In the genomic region with DNA sequence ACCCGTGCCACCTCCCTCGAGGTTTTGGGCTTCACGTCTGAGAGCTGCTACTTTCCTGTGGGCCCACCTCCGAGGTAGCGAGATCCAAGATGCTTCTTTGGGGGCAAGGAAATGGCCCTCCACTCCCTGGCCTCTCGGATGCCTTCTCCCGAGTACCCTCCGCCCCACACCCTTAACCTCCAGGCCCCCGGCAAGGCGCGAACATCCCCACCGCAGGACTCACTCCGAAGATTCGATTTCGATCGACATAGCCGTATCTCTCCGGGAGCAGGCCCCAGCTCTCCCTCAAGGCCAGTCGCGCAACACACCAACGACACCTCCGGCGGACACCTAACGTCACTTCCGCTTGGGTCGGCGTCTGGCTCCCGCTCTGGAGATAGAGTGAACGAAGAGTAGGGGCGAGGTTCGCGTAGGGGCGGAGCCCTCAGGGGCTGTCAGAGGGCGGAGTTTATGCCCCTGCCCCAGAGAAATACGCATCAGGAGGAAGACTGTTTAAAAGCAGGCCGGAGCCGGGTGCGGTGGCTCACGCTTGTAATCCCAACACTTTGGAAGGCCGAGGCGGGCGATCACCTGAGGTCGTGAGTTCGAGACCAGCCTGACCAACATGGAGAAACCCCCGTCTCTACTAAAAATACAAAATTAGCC, we compare ENCODE assay signal across 8 cellular contexts. TPM values are rescaled to one million over a fixed set of nuclear protein-coding genes. Genes with fewer than 3 reads are reported as not detected.
DNase-seq lines count a peak whose midpoint lies in the region; ATAC-seq, FAIRE-seq and TF ChIP-seq lines count a peak whose summit lies in the region.

A gene (minus strand): TSS at position 315 of the 645 bp plus-strand sequence. CDS start 66 bp downstream, at position 249.

- H3K9ac ChIP-seq in H1 (replicated peaks in 1 of 4; ENCODE audit: extremely low read depth in 1 of 4, low read depth in 3 of 4, low read length in 3 of 4), result peak within 1 kb of the TSS; percentile 93 to 97 (median 96)

- peaks cover 15% of the 10 kb centered on the region for H3K36me3 Mint-ChIP-seq in memory B cell

- H3K27ac Mint-ChIP-seq in memory B cell, result peak within 1 kb of the TSS; percentile 98

- peak within 1 kb of the TSS; percentile 17 for H3K56ac ChIP-seq in H1 (replicated peaks; ENCODE audit: insufficient read length, low read depth, low read length)

- no peak within 1 kb of the TSS for H2BK20ac ChIP-seq in H1 (ENCODE audit: low read length)

- 2% methylated on average over 45 of the region's 45 CpGs; no CpG with 5 or more reads in 1 of the 2 experiments for WGBS in H1 (ENCODE audit: extremely low coverage in 1 of 2, insufficient coverage in 1 of 2, insufficient read length in 1 of 2, insufficient replicate concordance in 2 of 2, low coverage in 1 of 2, low lambda C conversion rate in 2 of 2, missing lambda C conversion rate in 1 of 2), 2 experiments

- H3K27me3 Mint-ChIP-seq in memory B cell, result no peaks in the 10 kb centered on the region

- no peak for TF ChIP-seq CTCF in H1 (IDR thresholded peaks at IDR 0.05; ENCODE audit: control extremely low read depth in 1 of 3, insufficient read depth in 1 of 3, low read depth in 1 of 3, low read length in 3 of 3)

- ATAC-seq in GM21367 (IDR thresholded peaks at IDR 0.05; ENCODE audit: unreplicated experiment) (peak; percentile 99), memory B cell (ENCODE audit: low read depth) (peak; percentile 96)

- peaks cover 6% of the 10 kb centered on the region for H3K23me2 ChIP-seq in H1 (ENCODE audit: low read depth, low read length)

- H3K4me3 ChIP-seq in H1 (ENCODE audit: extremely low read depth in 1 of 4, insufficient read depth in 2 of 4, low read depth in 3 of 4, low read length in 4 of 4), result peak within 1 kb of the TSS; percentile 91 to 99 (median 94)

- TF ChIP-seq EP300 in H1 (IDR thresholded peaks at IDR 0.05; ENCODE audit: borderline replicate concordance in 1 of 2, low read depth in 2 of 2, low read length in 2 of 2), result no peak

- H2BK120ac ChIP-seq in H1 (replicated peaks; ENCODE audit: low read depth, low read length), result peak within 1 kb of the TSS; percentile 34

- H2AK5ac ChIP-seq in H1 (ENCODE audit: low read depth, low read length), result no peak within 1 kb of the TSS

- H3K4ac ChIP-seq in H1 (replicated peaks; ENCODE audit: insufficient read length, low read depth, low read length), result peak within 1 kb of the TSS; percentile 36

- peak within 1 kb of the TSS; percentile 84; the same call in 1 of the 2 replicates for H2BK5ac ChIP-seq in H1 (ENCODE audit: low read depth, low read length)

- no peak within 1 kb of the TSS for H3K23ac ChIP-seq in H1 (ENCODE audit: insufficient read length)

- TF ChIP-seq RAD21 in H1 (IDR thresholded peaks at IDR 0.05 in 1 of 2, conservative IDR thresholded peaks at IDR 0.05 in 1 of 2; ENCODE audit: low read depth in 2 of 2, low read length in 2 of 2), result no peak

- no peaks in the 10 kb centered on the region for H3K27me3 ChIP-seq in H1 (replicated peaks in 1 of 4; ENCODE audit: control insufficient read depth in 3 of 4, extremely low read depth in 1 of 4, insufficient read depth in 3 of 4, low read length in 3 of 4)

- DNase-seq in COLO829 (ENCODE audit: low spot score) (peak; percentile 97), HTR-8/SVneo (ENCODE audit: insufficient read length, low spot score) (peak; percentile 93), NOMO-1 treated with dmso at 0.1 percent for 144 hours (lab: John Stamatoyannopoulos, UW; ENCODE audit: unreplicated experiment) (peak; percentile 98), H1 (ENCODE audit: low read depth in 1 of 2, low spot score in 2 of 2) (peak; percentile 92 to 95), memory B cell (ENCODE audit: low spot score in 2 of 2) (peak; percentile 85 to 91)
- DNase-seq in activated CD8-positive, alpha-beta memory T cell treated with anti-CD3 and anti-CD28 coated beads for 48 hours (ENCODE audit: low read depth in 2 of 3, low spot score in 2 of 3), result peak; percentile 73 to 87 (median 86)
- peak; percentile 85 for DNase-seq in stimulated activated CD8-positive, alpha-beta memory T cell treated with anti-CD3 and anti-CD28 coated beads, Interleukin-12 subunit alpha, Interleukin-12 subunit beta, amount 100 ng/mL, for 24 hours (ENCODE audit: extremely low read depth)

- peak within 1 kb of the TSS; percentile 85 for H3K27ac ChIP-seq in H1 (ENCODE audit: low read depth, low read length)

- no peak for FAIRE-seq in HTR-8/SVneo (lab: Jason Lieb, UNC)
- peak; percentile 88 for FAIRE-seq in H1 (lab: Jason Lieb, UNC)

- peaks cover 0 to 3% of the 10 kb centered on the region in 2 experiments for H4K20me1 ChIP-seq in H1 (replicated peaks in 1 of 2; ENCODE audit: control insufficient read depth in 1 of 2, insufficient read depth in 2 of 2, low read length in 2 of 2)

- H3K18ac ChIP-seq in H1 (ENCODE audit: extremely low read depth, low read length), result peak within 1 kb of the TSS; percentile 38; the same call in 1 of the 2 replicates

- H2AFZ ChIP-seq in H1 (ENCODE audit: low read length), result peak within 1 kb of the TSS; percentile 80; the same call in 1 of the 2 replicates

- peak within 1 kb of the TSS; percentile 93 for H3K4me3 Mint-ChIP-seq in memory B cell

- H3K14ac ChIP-seq in H1 (ENCODE audit: insufficient read length), result no peak within 1 kb of the TSS

- H4K8ac ChIP-seq in H1 (ENCODE audit: extremely low read depth, insufficient read depth, low read length), result peak within 1 kb of the TSS; percentile 99

- TF ChIP-seq POLR2A in H1 (IDR thresholded peaks at IDR 0.05; ENCODE audit: control extremely low read depth in 1 of 2, low read depth in 2 of 2, low read length in 2 of 2), result peak; percentile 82 to 92

- POLR2A ChIA-PET in H1 (lab: Charles Lee; ENCODE audit: partially characterized antibody), result interaction anchor here (0.8 to 2.6 kb wide), 17 partner anchors 9 to 305 kb away, joined by 3 to 18 read pairs (median 4); a partner anchor contains a TSS

- H3K9me3 Mint-ChIP-seq in memory B cell, result no peaks in the 10 kb centered on the region

- CTCF ChIA-PET in H1 (lab: Charles Lee; ENCODE audit: partially characterized antibody), result interaction anchor here (1.8 kb wide), 1 partner anchor 157 kb away, joined by 4 read pairs; no protein-coding TSS in a partner anchor

- peak within 1 kb of the TSS; percentile 63 for H4K5ac ChIP-seq in H1 (ENCODE audit: insufficient read length, low read depth, low read length)

- peaks cover 17% of the 10 kb centered on the region for H3K4me1 Mint-ChIP-seq in memory B cell

- no peak within 1 kb of the TSS for H2BK15ac ChIP-seq in H1 (ENCODE audit: low read length)

- H4K91ac ChIP-seq in H1 (replicated peaks; ENCODE audit: insufficient read length, low read length), result peak within 1 kb of the TSS; percentile 57

- peaks cover 4% of the 10 kb centered on the region; the same call in 1 of the 2 replicates for H3K79me1 ChIP-seq in H1 (ENCODE audit: low read depth, low read length)

- 0 out of 2 replicates have a peak within 1 kb of the TSS, but pooled peaks have one; percentile 43 for H2BK12ac ChIP-seq in H1 (ENCODE audit: low read depth, low read length)

- H3K4me2 ChIP-seq in H1 (ENCODE audit: insufficient read depth in 1 of 2, low read depth in 2 of 2, low read length in 2 of 2), result peak within 1 kb of the TSS; percentile 84 to 95

- no peaks in the 10 kb centered on the region; a peak in 1 of 7 replicates for H3K4me1 ChIP-seq in H1 (replicated peaks in 1 of 4; ENCODE audit: control insufficient read depth in 3 of 4, insufficient read depth in 4 of 4, low read length in 3 of 4)

- H3K9me3 ChIP-seq in H1 (ENCODE audit: insufficient read depth in 2 of 2, low read depth in 1 of 2, low read length in 1 of 2), result no peaks in the 10 kb centered on the region

- peaks cover 13 to 39% of the 10 kb centered on the region in 2 experiments for H3K79me2 ChIP-seq in H1 (ENCODE audit: control insufficient read depth in 1 of 2, insufficient read depth in 2 of 2, low read length in 2 of 2)

- H3K36me3 ChIP-seq in H1 (ENCODE audit: control insufficient read depth in 2 of 4, insufficient read depth in 4 of 4, low read length in 3 of 4), result peaks cover 2 to 23% (median 13%) of the 10 kb centered on the region in 4 experiments; a peak in 5 of 8 replicates

TF ChIP-seq in H1, 55 proteins besides CTCF, POLR2A, EP300 and RAD21 (continues in another document):
- TF ChIP-seq FOSL1 (IDR thresholded peaks at IDR 0.05; ENCODE audit: insufficient read depth, low read depth, low read length), result no peak
- TF ChIP-seq TBP (IDR thresholded peaks at IDR 0.05; ENCODE audit: low read depth, low read length), result peak; percentile 86
- TF ChIP-seq, protein P1, sequence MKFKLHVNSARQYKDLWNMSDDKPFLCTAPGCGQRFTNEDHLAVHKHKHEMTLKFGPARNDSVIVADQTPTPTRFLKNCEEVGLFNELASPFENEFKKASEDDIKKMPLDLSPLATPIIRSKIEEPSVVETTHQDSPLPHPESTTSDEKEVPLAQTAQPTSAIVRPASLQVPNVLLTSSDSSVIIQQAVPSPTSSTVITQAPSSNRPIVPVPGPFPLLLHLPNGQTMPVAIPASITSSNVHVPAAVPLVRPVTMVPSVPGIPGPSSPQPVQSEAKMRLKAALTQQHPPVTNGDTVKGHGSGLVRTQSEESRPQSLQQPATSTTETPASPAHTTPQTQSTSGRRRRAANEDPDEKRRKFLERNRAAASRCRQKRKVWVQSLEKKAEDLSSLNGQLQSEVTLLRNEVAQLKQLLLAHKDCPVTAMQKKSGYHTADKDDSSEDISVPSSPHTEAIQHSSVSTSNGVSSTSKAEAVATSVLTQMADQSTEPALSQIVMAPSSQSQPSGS (IDR thresholded peaks at IDR 0.05; ENCODE audit: low read length), result no peak
- TF ChIP-seq PHF8 (conservative IDR thresholded peaks at IDR 0.05; ENCODE audit: low read depth, low read length), result peak; percentile 95
- TF ChIP-seq GTF2F1 (IDR thresholded peaks at IDR 0.05; ENCODE audit: borderline replicate concordance, low read depth, low read length), result no peak
- TF ChIP-seq RNF2 (IDR thresholded peaks at IDR 0.05; ENCODE audit: borderline replicate concordance, low read depth, low read length, missing control alignments, poor library complexity, severe bottlenecking), result no peak
- peak; percentile 93 for TF ChIP-seq KDM5A (IDR thresholded peaks at IDR 0.05; ENCODE audit: low read length)
- no peak for TF ChIP-seq NRF1 (IDR thresholded peaks at IDR 0.05; ENCODE audit: low read depth, low read length)
- TF ChIP-seq KDM4A (IDR thresholded peaks at IDR 0.05; ENCODE audit: low read depth, low read length, severe bottlenecking), result peak; percentile 84
- no peak for TF ChIP-seq CEBPB (IDR thresholded peaks at IDR 0.05; ENCODE audit: low read depth, low read length)

RNA-seq across cellular contexts. Expression of the gene that starts here (rescaled TPM):
- 25.2 and 26.0 TPM in 2 replicates for total RNA-seq in H1 (2021; fragmentation: NEBNext Ultra II Directional; extraction: Animal tissue kit (Norgen Biotek cat#: 25700))
- polyA plus RNA-seq in H1 (2011; rRNA removed), result 6.5 and 8.4 TPM in 2 replicates
- 10.7 TPM for polyA plus RNA-seq in H1 (2011; cell fraction: cytosol; rRNA removed)
- 4.8 TPM for polyA plus RNA-seq in H1 (2011; cell fraction: nucleus; rRNA removed)
- polyA plus RNA-seq in H1 (2012, experiment 1 of 2), result 15.7 to 24.6 TPM (median 17.7 TPM) in 4 replicates
- 2.2 TPM for polyA plus RNA-seq in H1 (2012, experiment 2 of 2)
- 11.1 TPM for polyA plus RNA-seq in H1 (2013, experiment 1 of 2)
- 11.1 TPM for polyA plus RNA-seq in H1 (2013, experiment 2 of 2)
- polyA minus RNA-seq in H1 (2011; rRNA and poly(A)+ RNA removed), result 23.3 and 27.1 TPM in 2 replicates
- polyA minus RNA-seq in H1 (2011; cell fraction: cytosol; rRNA and poly(A)+ RNA removed), result 14.6 TPM
- 8.9 TPM for polyA minus RNA-seq in H1 (2011; cell fraction: nucleus; rRNA and poly(A)+ RNA removed)

Comparison
In these comparisons a context has a peak if more than half of its experiments do, and no peak if none do; other contexts are left out.
1. Peak in every context shown above with its lines: DNase-seq, ATAC-seq, H3K4me3 ChIP-seq and H3K27ac ChIP-seq.